Comparison of ENCODE assay signal across 25 cellular contexts in the genomic region with DNA sequence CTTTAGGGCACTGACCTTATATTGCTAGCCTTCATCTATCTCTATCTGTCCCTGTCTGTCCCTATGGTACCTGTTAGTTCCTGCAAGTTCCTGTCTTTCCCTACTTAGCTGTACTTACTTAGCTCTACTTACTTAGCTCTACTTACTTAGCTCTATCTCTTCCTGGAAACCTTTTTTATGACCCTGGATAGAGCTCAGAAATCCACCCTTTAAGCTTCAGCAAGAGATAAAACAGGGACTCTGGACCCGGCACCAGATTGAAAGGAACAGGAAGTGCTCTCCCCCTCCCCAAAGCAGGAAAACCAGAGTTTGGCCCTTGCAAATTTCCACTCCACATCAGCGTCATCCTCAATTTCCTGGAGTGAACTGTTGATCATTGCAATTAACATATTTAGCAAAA. TPM values are rescaled to one million over a fixed set of nuclear protein-coding genes. Genes with fewer than 3 reads are reported as not detected.
DNase-seq lines count a peak whose midpoint lies in the region; ATAC-seq, FAIRE-seq and TF ChIP-seq lines count a peak whose summit lies in the region.
"Had no signal": no experiment of that assay in that cellular context is flagged by ENCODE, and none has a peak within 500 bp of the region (broad histone marks: within the 10 kb centered on the region; RNA-seq: fewer than 3 reads in every experiment).

No MANE protein-coding gene starts in this region.

- POLR2A ChIA-PET in Caco-2 (lab: Charles Lee) = no interaction called here

- no peak for ATAC-seq in HG03135 (IDR thresholded peaks at IDR 0.05; ENCODE audit: unreplicated experiment)
- ATAC-seq: A549 had no signal

- no peaks in the 10 kb centered on the region for H4K20me1 ChIP-seq in hepatocyte (ENCODE audit: insufficient read depth, poor library complexity, severe bottlenecking)
- H4K20me1 ChIP-seq: BLaER1 treated with 17β-estradiol and CSF1 and Interleukin-3, amounts not matched to agents 10 nM and 100 nM had no signal

- H3K27ac ChIP-seq in hepatocyte (peak overlapping the region; percentile 37), small intestine (ENCODE audit: low read depth in 1 of 2, low read length in 1 of 2) (no peak overlapping the region), suprapubic skin (no peak overlapping the region)
- H3K27ac ChIP-seq: A549; BLaER1 treated with 17β-estradiol and CSF1 and Interleukin-3, amounts not matched to agents 10 nM and 100 nM had no signal

- no peak overlapping the region for H3K27ac Mint-ChIP-seq in Caco-2 (ENCODE audit: unreplicated experiment)
- H3K27ac Mint-ChIP-seq: CD14-positive monocyte; CD4-positive, alpha-beta T cell had no signal

- no peaks in the 10 kb centered on the region for H3K79me2 ChIP-seq in hepatocyte

- 52% methylated on average over 2 of the region's 2 CpGs for WGBS in hepatocyte (ENCODE audit: low lambda C conversion rate, missing lambda C conversion rate)
- WGBS in small intestine, 3 donors = 27 to 43% (median 39%) methylated on average over 2 of the region's 2 CpGs
- WGBS in suprapubic skin = 67% methylated on average over 2 of the region's 2 CpGs

- TF ChIP-seq EP300 in suprapubic skin (IDR thresholded peaks at IDR 0.05) = no peak

- TF ChIP-seq POLR2A in suprapubic skin (IDR thresholded peaks at IDR 0.05) = no peak

- H3K9me2 ChIP-seq in hepatocyte (replicated peaks; ENCODE audit: insufficient read depth) = no peaks in the 10 kb centered on the region

- no peak overlapping the region for H2AFZ ChIP-seq in hepatocyte

- H3K4me2 ChIP-seq in hepatocyte = no peak overlapping the region
- H3K4me2 ChIP-seq: A549; BLaER1 treated with 17β-estradiol and CSF1 and Interleukin-3, amounts not matched to agents 10 nM and 100 nM had no signal

- no peaks in the 10 kb centered on the region for H3K4me1 Mint-ChIP-seq in Caco-2 (ENCODE audit: low read depth, unreplicated experiment)
- H3K4me1 Mint-ChIP-seq: CD14-positive monocyte had no signal

- H3K4me3 ChIP-seq in Caco-2 (ENCODE audit: low read depth, low read length) (no peak overlapping the region), hepatocyte (no peak overlapping the region), small intestine (ENCODE audit: low read depth in 1 of 2, low read length in 2 of 2) (no peak overlapping the region), suprapubic skin (no peak overlapping the region)
- H3K4me3 ChIP-seq: A549; BLaER1 treated with 17β-estradiol and CSF1 and Interleukin-3, amounts not matched to agents 10 nM and 100 nM had no signal

- BruUV-seq in Caco-2 (replicated peaks; lab: Mats Ljungman, UMichigan) = no TSS peak

- no peak for TF ChIP-seq CTCF in Caco-2 (IDR thresholded peaks at IDR 0.05; ENCODE audit: insufficient read depth in 1 of 2, low read depth in 1 of 2, low read length in 1 of 2, severe bottlenecking in 1 of 2, unreplicated experiment in 1 of 2)
- TF ChIP-seq CTCF in hepatocyte (IDR thresholded peaks at IDR 0.05; ENCODE audit: poor library complexity) = no peak
- TF ChIP-seq CTCF in suprapubic skin (IDR thresholded peaks at IDR 0.05) = no peak

- no peaks in the 10 kb centered on the region for H3K36me3 Mint-ChIP-seq in Caco-2 (ENCODE audit: insufficient read depth, unreplicated experiment)
- H3K36me3 Mint-ChIP-seq: CD14-positive monocyte had no signal

- H3K9me3 ChIP-seq in Caco-2 = no peaks in the 10 kb centered on the region
- no peaks in the 10 kb centered on the region for H3K9me3 ChIP-seq in hepatocyte (ENCODE audit: low read depth)
- no peaks in the 10 kb centered on the region for H3K9me3 ChIP-seq in small intestine (ENCODE audit: control insufficient read depth, low read depth)
- H3K9me3 ChIP-seq in suprapubic skin = peaks cover 16% of the 10 kb centered on the region
- H3K9me3 ChIP-seq: A549, BE2C had no signal

- H3K27me3 Mint-ChIP-seq in Caco-2 (ENCODE audit: insufficient read depth, unreplicated experiment) = no peaks in the 10 kb centered on the region
- H3K27me3 Mint-ChIP-seq: CD4-positive, alpha-beta T cell had no signal

- intact Hi-C loops in Caco-2 (cut with micrococcal nuclease; ENCODE audit: unreplicated experiment) = no loop called here

- CTCF ChIA-PET in Caco-2 (lab: Charles Lee) = no interaction called here

- H3K9me3 Mint-ChIP-seq in Caco-2 (ENCODE audit: unreplicated experiment) = peaks cover 17% of the 10 kb centered on the region

- no peaks in the 10 kb centered on the region for H3K36me3 ChIP-seq in Caco-2 (ENCODE audit: control insufficient read depth, insufficient read depth, low read length)
- H3K36me3 ChIP-seq in hepatocyte (replicated peaks; ENCODE audit: insufficient read depth, low read depth) = no peaks in the 10 kb centered on the region
- H3K36me3 ChIP-seq in small intestine (ENCODE audit: control insufficient read depth in 2 of 2, insufficient read depth in 2 of 2, low read length in 2 of 2) = no peaks in the 10 kb centered on the region
- no peaks in the 10 kb centered on the region for H3K36me3 ChIP-seq in suprapubic skin
- H3K36me3 ChIP-seq: BE2C; BLaER1 treated with 17β-estradiol and CSF1 and Interleukin-3, amounts not matched to agents 10 nM and 100 nM had no signal

- H3K4me3 Mint-ChIP-seq in Caco-2 (ENCODE audit: unreplicated experiment) = no peak overlapping the region
- H3K4me3 Mint-ChIP-seq: CD14-positive monocyte; CD4-positive, alpha-beta T cell had no signal

- H3K4me1 ChIP-seq in Caco-2 (peaks cover 3% of the 10 kb centered on the region; the same call in 1 of the 2 replicates), hepatocyte (ENCODE audit: insufficient read depth) (no peaks in the 10 kb centered on the region), small intestine (ENCODE audit: control insufficient read depth in 2 of 2, insufficient read depth in 1 of 2, low read depth in 1 of 2, low read length in 1 of 2) (peaks cover 0 to 2% of the 10 kb centered on the region in 2 donors), suprapubic skin (no peaks in the 10 kb centered on the region)
- H3K4me1 ChIP-seq: A549; BE2C; BLaER1 treated with 17β-estradiol and CSF1 and Interleukin-3, amounts not matched to agents 10 nM and 100 nM had no signal

- H3K27me3 ChIP-seq in Caco-2 (replicated peaks; ENCODE audit: control insufficient read depth, insufficient read depth, low read length) = no peaks in the 10 kb centered on the region
- H3K27me3 ChIP-seq in hepatocyte = no peaks in the 10 kb centered on the region
- no peaks in the 10 kb centered on the region for H3K27me3 ChIP-seq in small intestine (ENCODE audit: control insufficient read depth in 2 of 2, insufficient read depth in 2 of 2, low read length in 2 of 2)
- peaks cover 4% of the 10 kb centered on the region for H3K27me3 ChIP-seq in suprapubic skin
- H3K27me3 ChIP-seq: BE2C; BLaER1 treated with 17β-estradiol and CSF1 and Interleukin-3, amounts not matched to agents 10 nM and 100 nM had no signal

- DNase-seq in Caco-2 (peak; percentile 15 to 41), HT-29 (ENCODE audit: low spot score) (peak; percentile 25), hepatocyte (ENCODE audit: low spot score) (no peak), small intestine (peak; percentile 87), suprapubic skin (ENCODE audit: low spot score in 2 of 2) (no peak), activated gamma-delta T cell (lab: John Stamatoyannopoulos, UW) (no peak)
- DNase-seq: 8988T; ACHN; AML-193; BE2C; CD4-positive, alpha-beta T cell; DMS 273 treated with DMSO at 0.1 percent for 48 hours; DMS53; DMS79 treated with DMSO at 0.1 percent for 48 hours; GF-D8; GOT3; HCEC 1CT had no signal

- FAIRE-seq in small intestine (lab: Jason Lieb, UNC) = no peak
- FAIRE-seq: D721Med, GM12891 had no signal

RNA-seq across cellular contexts. Expression of a gene that starts 12.3 kb away (rescaled TPM):
- 0.44 TPM in 1 of 2 replicates, not detected in the other for total RNA-seq in Caco-2 (2022)
- 1.0 and 2.7 TPM in 2 replicates for total RNA-seq in HT-29 (2014; rRNA removed; shearing (Covaris generic))
- 0.12 TPM in 1 of 2 replicates, not detected in the other for total RNA-seq in hepatocyte
- 0.17 TPM in 1 of 2 replicates, not detected in the other for polyA plus RNA-seq in hepatocyte
- under 1 TPM in 2 of 3 donors, not detected in 1; 0.18 to 0.27 TPM for polyA plus RNA-seq in small intestine
- total RNA-seq in suprapubic skin = under 1 TPM; 0.38 to 0.64 (median 0.41) TPM
- total RNA-seq: Daoy, G401 had no signal

Comparison
In these comparisons a context has a peak if more than half of its experiments do, and no peak if none do; other contexts are left out.
1. DNase-seq: peak in Caco-2 (2 of 2), HT-29 (single experiment) and small intestine (single experiment); none in hepatocyte (single experiment), suprapubic skin (0 of 2) and activated gamma-delta T cell (single experiment).